In the genomic region with DNA sequence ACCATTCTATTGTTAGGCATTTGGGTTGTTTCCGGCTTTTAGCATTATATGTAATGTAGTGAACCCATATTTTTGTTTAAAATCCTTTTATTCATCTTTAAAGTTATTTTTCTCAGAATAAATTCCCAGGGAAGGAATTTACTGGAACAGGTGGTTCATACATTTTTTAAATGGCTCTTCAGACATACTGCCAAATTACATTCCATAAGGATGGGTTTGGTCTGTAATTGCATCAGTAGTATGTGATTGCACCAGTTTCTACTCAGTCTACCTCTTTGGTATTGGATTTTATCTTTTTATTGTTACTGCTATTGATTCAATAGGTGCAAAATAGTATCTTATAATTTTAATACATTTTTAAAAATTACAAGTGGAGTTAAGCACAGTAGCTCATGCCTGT, we compare ENCODE assay signal across 1 cellular context.
TF ChIP-seq lines count a peak whose summit lies in the region.

No MANE protein-coding gene starts in this region.

TF ChIP-seq in IMR-90, 13 proteins besides CTCF, POLR2A, EP300 and RAD21 (continued from another document):
- no peak for TF ChIP-seq MAZ (IDR thresholded peaks at IDR 0.05; ENCODE audit: borderline replicate concordance, low read depth, low read length)
- TF ChIP-seq FOS (IDR thresholded peaks at IDR 0.05; ENCODE audit: low read depth, low read length), result no peak
